In genomic region chr6:3195695-3196497, GRCh38 we compare ENCODE assay signal across 11 cellular contexts. TPM values are rescaled to one million over a fixed set of nuclear protein-coding genes. Genes with fewer than 3 reads are reported as not detected.
DNase-seq lines count a peak whose midpoint lies in the region; ATAC-seq and TF ChIP-seq lines count a peak whose summit lies in the region.
"Had no signal": no experiment of that assay in that cellular context is flagged by ENCODE, and none has a peak within 500 bp of the region (broad histone marks: within the 10 kb centered on the region; RNA-seq: fewer than 3 reads in every experiment).

No MANE protein-coding gene starts in this region.

- intact Hi-C loops in left ventricle myocardium inferior (cut with micrococcal nuclease) = no loop called here
- intact Hi-C loops in heart left ventricle (cut with DNase I) = no loop called here
- intact Hi-C loops in mucosa of descending colon (cut with DNase I, micrococcal nuclease) = no loop called here

- ATAC-seq in heart left ventricle (no peak), GM21786 (IDR thresholded peaks at IDR 0.05; ENCODE audit: unreplicated experiment) (no peak), mucosa of descending colon (no peak)

- H3K4me3 ChIP-seq in left ventricle myocardium inferior (no peak overlapping the region), heart left ventricle (no peak overlapping the region), iPS-15b (ENCODE audit: low read depth, low read length) (peak overlapping the region; percentile 12), mucosa of descending colon (no peak overlapping the region), tibial nerve (no peak overlapping the region)

- H3K27me3 ChIP-seq in left ventricle myocardium inferior (ENCODE audit: low read depth) (no peaks in the 10 kb centered on the region), heart left ventricle (no peaks in the 10 kb centered on the region), iPS-15b (ENCODE audit: control insufficient read depth, insufficient read depth, low read length) (no peaks in the 10 kb centered on the region), tibial nerve (no peaks in the 10 kb centered on the region)

- peaks cover 9% of the 10 kb centered on the region for H3K4me1 ChIP-seq in left ventricle myocardium inferior
- peaks cover 0 to 10% (median 0%) of the 10 kb centered on the region in 12 donors for H3K4me1 ChIP-seq in heart left ventricle
- peaks cover 22% of the 10 kb centered on the region for H3K4me1 ChIP-seq in iPS-15b (ENCODE audit: control insufficient read depth, insufficient read depth, low read length)
- H3K4me1 ChIP-seq in mucosa of descending colon (ENCODE audit: low read depth) = no peaks in the 10 kb centered on the region
- H3K4me1 ChIP-seq in tibial nerve = peaks cover 0 to 8% (median 0%) of the 10 kb centered on the region in 4 donors

- no peak for TF ChIP-seq POLR2A in heart left ventricle (IDR thresholded peaks at IDR 0.05)
- TF ChIP-seq POLR2A in tibial nerve (IDR thresholded peaks at IDR 0.05) = no peak

- TF ChIP-seq EP300 in tibial nerve (IDR thresholded peaks at IDR 0.05) = no peak

- H3K9ac ChIP-seq in iPS-15b (ENCODE audit: low read depth, low read length) = no peak overlapping the region

- 69 to 88% (median 83%) methylated on average over 16 of the region's 16 CpGs for WGBS in heart left ventricle, 4 donors
- 77 to 79% methylated on average over 16 of the region's 16 CpGs for WGBS in tibial nerve, 2 donors

- H3K36me3 ChIP-seq in left ventricle myocardium inferior = no peaks in the 10 kb centered on the region
- H3K36me3 ChIP-seq in heart left ventricle = no peaks in the 10 kb centered on the region
- H3K36me3 ChIP-seq in iPS-15b (ENCODE audit: control insufficient read depth, insufficient read depth, low read length) = no peaks in the 10 kb centered on the region
- H3K36me3 ChIP-seq in mucosa of descending colon (ENCODE audit: low read depth) = no peaks in the 10 kb centered on the region
- H3K36me3 ChIP-seq in tibial nerve = no peaks in the 10 kb centered on the region

- peak; percentile 17 for TF ChIP-seq CTCF in left ventricle myocardium inferior (IDR thresholded peaks at IDR 0.05; ENCODE audit: borderline replicate concordance)
- TF ChIP-seq CTCF in heart left ventricle (IDR thresholded peaks at IDR 0.05) = no peak
- TF ChIP-seq CTCF in mucosa of descending colon (IDR thresholded peaks at IDR 0.05) = no peak
- TF ChIP-seq CTCF in tibial nerve (IDR thresholded peaks at IDR 0.05) = no peak

- H3K9me3 ChIP-seq in left ventricle myocardium inferior (replicated peaks) (peaks cover 11% of the 10 kb centered on the region), heart left ventricle (peaks cover 0 to 7% (median 0%) of the 10 kb centered on the region in 12 donors), iPS-15b (ENCODE audit: control insufficient read depth, insufficient read depth, low read length) (no peaks in the 10 kb centered on the region), mucosa of descending colon (no peaks in the 10 kb centered on the region), tibial nerve (peaks cover 0 to 4% (median 0%) of the 10 kb centered on the region in 4 donors)

- DNase-seq in left ventricle myocardium inferior = no peak
- DNase-seq in heart left ventricle = no peak
- DNase-seq in SHP77 treated with DMSO at 0.1 percent for 48 hours (lab: John Stamatoyannopoulos, UW) = peak; percentile 83
- DNase-seq in NCI-H446 treated with DMSO at 0.1 percent for 48 hours (lab: John Stamatoyannopoulos, UW) = no peak
- no peak for DNase-seq in mucosa of descending colon
- DNase-seq in tibial nerve (ENCODE audit: low spot score in 2 of 2) = no peak
- DNase-seq: AML-193, naive B cell, SIG-M5 had no signal

- H3K27ac ChIP-seq in left ventricle myocardium inferior (replicated peaks) (peak overlapping the region; percentile 81), heart left ventricle (peak overlapping the region in 4 of 12 donors; percentile 53 to 71 (median 58)), tibial nerve (peak overlapping the region in 2 of 4 donors; percentile 68 to 71)

RNA-seq across cellular contexts. Expression of gene TUBB2B, which starts 31.6 kb away (rescaled TPM):
- total RNA-seq in left ventricle myocardium inferior = 1.4 TPM
- total RNA-seq in heart left ventricle = 1 to 10 TPM in 8 of 9 donors, under 1 TPM in 1; 0.90 to 3.4 (median 1.5) TPM
- 1 to 10 TPM; 1.1 to 2.8 TPM for polyA plus RNA-seq in heart left ventricle
- total RNA-seq in mucosa of descending colon = 10 to 100 TPM in 1 of 3 donors, 1 to 10 TPM in 1, under 1 TPM in 1; 0.87 to 18.5 (median 3.6) TPM
- total RNA-seq in tibial nerve = 10 to 100 TPM; 13.7 to 47.6 (median 32.6) TPM

RNA-seq across cellular contexts. Expression of gene TUBB2A, which starts 38.6 kb away (rescaled TPM):
- total RNA-seq in left ventricle myocardium inferior = 13.9 TPM
- 10 to 100 TPM; 12.7 to 61.7 (median 26.0) TPM for total RNA-seq in heart left ventricle
- 10 to 100 TPM; 14.3 to 58.1 TPM for polyA plus RNA-seq in heart left ventricle
- 10 to 100 TPM; 16.4 to 92.8 (median 38.4) TPM for total RNA-seq in mucosa of descending colon
- total RNA-seq in tibial nerve = 100 to 1,000 TPM in 1 of 4 donors, 10 to 100 TPM in 3; 37.5 to 100 (median 68.0) TPM
